In genomic region chr1:215923129-215923824, GRCh38 we compare ENCODE assay signal across 21 cellular contexts.
A peak's percentile ranks its signal among the peaks of the same experiment; 100 is the strongest.
DNase-seq lines count a peak whose midpoint lies in the region; ATAC-seq, FAIRE-seq and TF ChIP-seq lines count a peak whose summit lies in the region.
"Had no signal": no experiment of that assay in that cellular context is flagged by ENCODE, and none has a peak within 500 bp of the region (broad histone marks: within the 10 kb centered on the region; RNA-seq: fewer than 3 reads in every experiment).

No MANE protein-coding gene starts in this region.

- no peak for TF ChIP-seq RAD21 in IMR-90 (IDR thresholded peaks at IDR 0.05; ENCODE audit: low read length)

- no peak for FAIRE-seq in bronchial epithelial cell (lab: Jason Lieb, UNC)
- FAIRE-seq: RCC 7860, TTC549 had no signal

- intact Hi-C loops in IMR-90 (cut with micrococcal nuclease) = no loop called here

- H3K79me2 ChIP-seq in mesendoderm (ENCODE audit: control insufficient read depth, insufficient read depth, low read length) = no peaks in the 10 kb centered on the region

- H3K9me3 ChIP-seq in IMR-90 (ENCODE audit: control insufficient read depth, insufficient read depth, low read length) = no peaks in the 10 kb centered on the region
- H3K9me3 ChIP-seq: testis had no signal

- H3K4me3 ChIP-seq in IMR-90 (ENCODE audit: insufficient read depth, low read depth, low read length) = no peak overlapping the region
- H3K4me3 ChIP-seq in bronchial epithelial cell (ENCODE audit: low read depth, low read length) = no peak overlapping the region
- no peak overlapping the region for H3K4me3 ChIP-seq in mesendoderm (ENCODE audit: low read length)
- H3K4me3 ChIP-seq: testis had no signal

- no CpG with 5 or more reads among the region's 3 CpGs for WGBS in IMR-90 (ENCODE audit: extremely low coverage in 2 of 2, insufficient read length in 1 of 2), 2 experiments
- no CpG with 5 or more reads among the region's 3 CpGs for WGBS in mesendoderm (ENCODE audit: extremely low coverage, insufficient coverage, low lambda C conversion rate)

- H4K5ac ChIP-seq in IMR-90 (ENCODE audit: low read depth, low read length) (peak overlapping the region; percentile 10; the same call in 1 of the 2 replicates), mesendoderm (ENCODE audit: low read length) (no peak overlapping the region)

- no peaks in the 10 kb centered on the region for H3K36me3 ChIP-seq in IMR-90 (ENCODE audit: control insufficient read depth, insufficient read depth, low read length)
- no peaks in the 10 kb centered on the region for H3K36me3 ChIP-seq in bronchial epithelial cell (ENCODE audit: control insufficient read depth, insufficient read depth, low read length)
- no peaks in the 10 kb centered on the region for H3K36me3 ChIP-seq in mesendoderm (ENCODE audit: control insufficient read depth, insufficient read depth, low read length)

- H3K23ac ChIP-seq in IMR-90 (ENCODE audit: low read depth, low read length) (no peak overlapping the region), mesendoderm (ENCODE audit: low read length) (no peak overlapping the region)

- H3K9ac ChIP-seq in IMR-90 (ENCODE audit: low read depth, low read length) (no peak overlapping the region), mesendoderm (ENCODE audit: low read length) (no peak overlapping the region)

- no peak overlapping the region for H2AK9ac ChIP-seq in IMR-90 (replicated peaks; ENCODE audit: low read depth, low read length, poor library complexity)

- no peaks in the 10 kb centered on the region for H3K79me1 ChIP-seq in IMR-90 (ENCODE audit: low read depth in 1 of 2, low read length in 2 of 2)
- no peaks in the 10 kb centered on the region for H3K79me1 ChIP-seq in mesendoderm (ENCODE audit: low read length)

- H4K8ac ChIP-seq in IMR-90 (ENCODE audit: low read depth in 2 of 2, low read length in 2 of 2) = 0 out of 4 replicates have a peak overlapping the region, but pooled peaks of 1 of the 2 experiments have one; percentile 26
- no peak overlapping the region for H4K8ac ChIP-seq in mesendoderm (ENCODE audit: low read depth, low read length)

- no peak overlapping the region for H3K56ac ChIP-seq in IMR-90 (ENCODE audit: extremely low read depth, insufficient read depth, low read length)
- H3K56ac ChIP-seq in mesendoderm (ENCODE audit: low read length) = no peak overlapping the region

- in situ Hi-C loops in IMR-90 (cut with MboI; ENCODE audit: low sequenced_read_pairs) = no loop called here

- DNase-seq in ELF-1 (ENCODE audit: low read depth, low spot score) = peak; percentile 6
- DNase-seq in IMR-90 = peak; percentile 44
- DNase-seq in bronchial epithelial cell (ENCODE audit: low read depth) = peak; percentile 35
- DNase-seq in mesendoderm = peak; percentile 18
- DNase-seq in effector CD8-positive, alpha-beta T cell (lab: John Stamatoyannopoulos, UW) = no peak
- DNase-seq in HuH-7 (ENCODE audit: low spot score) = no peak
- DNase-seq in NCI-H1417 treated with DMSO at 0.1 percent for 48 hours (lab: John Stamatoyannopoulos, UW) = no peak
- no peak for DNase-seq in cortex of kidney (lab: John Stamatoyannopoulos, UW)
- DNase-seq: activated CD4-positive, alpha-beta T cell treated with anti-CD3 and anti-CD28 coated beads, Interleukin-2, amount 10 ng/mL, durations not matched to agents 24 days and 14 days; activated CD8-positive, alpha-beta memory T cell treated with anti-CD3 and anti-CD28 coated beads, Interleukin-2, amount 50 U/mL, for 4 hours; activated gamma-delta T cell; amygdala; C1 segment of cervical spinal cord; foreskin fibroblast; KG1; left colon; midbrain; NCI-H1417; testis had no signal

- H2AK5ac ChIP-seq in IMR-90 (ENCODE audit: low read depth, low read length) (no peak overlapping the region), mesendoderm (ENCODE audit: low read length) (no peak overlapping the region)

- H3K4me2 ChIP-seq in IMR-90 (ENCODE audit: low read depth, low read length) (no peak overlapping the region; the same call in 1 of the 2 replicates), mesendoderm (ENCODE audit: low read length) (no peak overlapping the region)

- TF ChIP-seq CTCF in IMR-90 (conservative IDR thresholded peaks at IDR 0.05; ENCODE audit: low read depth, low read length) (no peak), bronchial epithelial cell (IDR thresholded peaks at IDR 0.05; ENCODE audit: insufficient read depth, low read length, severe bottlenecking) (no peak)

- H3K27ac ChIP-seq in IMR-90 (ENCODE audit: insufficient read depth, low read length) = no peak overlapping the region
- H3K27ac ChIP-seq in mesendoderm (ENCODE audit: low read depth, low read length) = no peak overlapping the region
- H3K27ac ChIP-seq: testis had no signal

- POLR2A ChIA-PET in IMR-90 (lab: Charles Lee; ENCODE audit: unreplicated experiment) = no interaction called here

- no peaks in the 10 kb centered on the region for H3K9me1 ChIP-seq in IMR-90 (ENCODE audit: insufficient read depth, low read length)

- H3K4ac ChIP-seq in IMR-90 (ENCODE audit: low read depth, low read length) (no peak overlapping the region), mesendoderm (ENCODE audit: low read depth, low read length) (no peak overlapping the region)

- H2BK15ac ChIP-seq in IMR-90 (ENCODE audit: low read depth, low read length) = no peak overlapping the region; the same call in 2 of the 3 replicates
- no peak overlapping the region for H2BK15ac ChIP-seq in mesendoderm (replicated peaks; ENCODE audit: low read depth)

- 0 out of 2 replicates have a peak overlapping the region, but pooled peaks have one; percentile 29 for H2BK20ac ChIP-seq in IMR-90 (ENCODE audit: low read depth, low read length)

- H3K27me3 ChIP-seq in IMR-90 (ENCODE audit: control insufficient read depth, insufficient read depth, low read length) (no peaks in the 10 kb centered on the region), bronchial epithelial cell (ENCODE audit: control insufficient read depth, insufficient read depth, low read length) (no peaks in the 10 kb centered on the region), mesendoderm (ENCODE audit: insufficient read depth, low read length, poor library complexity) (no peaks in the 10 kb centered on the region)
- H3K27me3 ChIP-seq: testis had no signal

- H3K4me1 ChIP-seq in IMR-90 (ENCODE audit: control insufficient read depth, insufficient read depth, low read length) = no peaks in the 10 kb centered on the region; the same call in 1 of the 2 replicates
- no peaks in the 10 kb centered on the region for H3K4me1 ChIP-seq in mesendoderm (ENCODE audit: control insufficient read depth, low read depth, low read length)
- H3K4me1 ChIP-seq: testis had no signal

- H2BK5ac ChIP-seq in IMR-90 (ENCODE audit: low read depth, low read length, poor library complexity, severe bottlenecking) = no peak overlapping the region
- no peak overlapping the region for H2BK5ac ChIP-seq in mesendoderm (ENCODE audit: low read length)

- 0 out of 2 replicates have a peak overlapping the region, but pooled peaks have one; percentile 22 for H3K18ac ChIP-seq in IMR-90 (ENCODE audit: low read depth, low read length)
- H3K18ac ChIP-seq in mesendoderm (ENCODE audit: low read length) = no peak overlapping the region

- no peak overlapping the region for H2AFZ ChIP-seq in IMR-90 (replicated peaks; ENCODE audit: low read length, poor library complexity)

- H4K91ac ChIP-seq in IMR-90 (ENCODE audit: insufficient read depth, low read depth, low read length) = no peak overlapping the region

- dilution Hi-C loops in IMR-90 (cut with HindIII; ENCODE audit: low sequenced_read_pairs, unreplicated experiment) = no loop called here

- H4K20me1 ChIP-seq in IMR-90 (ENCODE audit: insufficient read depth, low read length) = no peaks in the 10 kb centered on the region

- peak; percentile 73 for ATAC-seq in IMR-90 (ENCODE audit: low read depth)
- ATAC-seq: left colon had no signal

- TF ChIP-seq POLR2A in IMR-90 (IDR thresholded peaks at IDR 0.05; ENCODE audit: low read depth, low read length) = no peak

- CTCF ChIA-PET in IMR-90 (lab: Yijun Ruan, JAX) = no interaction called here

- H2BK120ac ChIP-seq in IMR-90 (ENCODE audit: low read depth, low read length) (0 out of 2 replicates have a peak overlapping the region, but pooled peaks have one; percentile 25), mesendoderm (ENCODE audit: low read depth, low read length) (no peak overlapping the region)

- H3K14ac ChIP-seq in IMR-90 (replicated peaks; ENCODE audit: low read depth, low read length) = no peak overlapping the region

- no TSS peak for BruUV-seq in IMR-90 (replicated peaks; lab: Mats Ljungman, UMichigan)

TF ChIP-seq in IMR-90, 13 proteins besides CTCF, POLR2A, EP300 and RAD21 (continues in another document):
- TF ChIP-seq FOS (IDR thresholded peaks at IDR 0.05; ENCODE audit: low read depth, low read length) (no peak), NFE2L2 (IDR thresholded peaks at IDR 0.05; ENCODE audit: low read depth, low read length) (no peak), CHD1 (IDR thresholded peaks at IDR 0.05; ENCODE audit: low read depth, low read length) (no peak), SMC3 (IDR thresholded peaks at IDR 0.05; ENCODE audit: low read depth, low read length) (no peak), MAFK (IDR thresholded peaks at IDR 0.05; ENCODE audit: low read depth, low read length) (no peak), MAZ (IDR thresholded peaks at IDR 0.05; ENCODE audit: borderline replicate concordance, low read depth, low read length) (no peak), BHLHE40 (IDR thresholded peaks at IDR 0.05; ENCODE audit: low read depth, low read length) (no peak), USF2 (IDR thresholded peaks at IDR 0.05; ENCODE audit: low read depth, low read length) (no peak), RCOR1 (IDR thresholded peaks at IDR 0.05; ENCODE audit: insufficient replicate concordance, low read length) (no peak), ELK1 (IDR thresholded peaks at IDR 0.05; ENCODE audit: borderline replicate concordance, low read depth, low read length) (no peak), CEBPB (IDR thresholded peaks at IDR 0.05; ENCODE audit: low read depth, low read length) (no peak), RFX5 (IDR thresholded peaks at IDR 0.05; ENCODE audit: low read depth, low read length) (no peak)

Comparison
In these comparisons a context has a peak if more than half of its experiments do, and no peak if none do; other contexts are left out.
1. DNase-seq: peak in ELF-1 (single experiment), IMR-90 (single experiment), bronchial epithelial cell (single experiment) and mesendoderm (single experiment); none in effector CD8-positive, alpha-beta T cell (single experiment), HuH-7 (single experiment), NCI-H1417 treated with DMSO at 0.1 percent for 48 hours (single experiment) and cortex of kidney (single experiment).